Comparison of ENCODE assay signal across 14 cellular contexts in the genomic region with DNA sequence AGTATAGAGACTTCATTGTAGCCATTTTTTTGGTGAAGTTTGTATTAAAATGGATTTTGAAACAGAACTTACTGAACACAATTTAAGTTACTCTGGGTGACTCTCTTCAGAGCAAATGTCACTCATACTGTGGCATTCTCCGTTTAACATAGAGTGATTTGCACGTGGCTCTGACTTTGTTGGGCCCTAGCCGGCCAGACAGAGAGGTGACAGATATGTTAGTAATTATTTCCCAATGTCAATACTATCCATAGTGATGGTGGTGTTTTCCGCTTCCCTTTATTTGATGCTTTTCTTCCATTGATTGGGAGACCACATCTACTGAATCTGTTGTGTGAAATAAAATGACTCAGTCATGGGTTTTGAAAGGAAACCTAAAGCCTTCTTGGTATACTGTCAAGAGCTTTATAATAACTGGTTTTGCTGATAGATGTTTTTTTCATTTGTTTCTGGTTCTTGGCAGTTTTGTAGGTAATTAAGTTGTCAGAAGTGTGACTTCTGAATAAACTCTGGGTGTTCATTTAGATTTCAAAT. TPM values are rescaled to one million over a fixed set of nuclear protein-coding genes. Genes with fewer than 3 reads are reported as not detected.
A peak's percentile ranks its signal among the peaks of the same experiment; 100 is the strongest.
DNase-seq lines count a peak whose midpoint lies in the region; ATAC-seq and TF ChIP-seq lines count a peak whose summit lies in the region.
"Had no signal": no experiment of that assay in that cellular context is flagged by ENCODE, and none has a peak within 500 bp of the region (broad histone marks: within the 10 kb centered on the region; RNA-seq: fewer than 3 reads in every experiment).

No MANE protein-coding gene starts in this region.

- H3K9me3 Mint-ChIP-seq in natural killer cell treated with Interleukin-12 subunit alpha and Interleukin-12 subunit beta and Interleukin-15 and Interleukin-18, amount 100 ng/mL, for 72 hours: no peaks in the 10 kb centered on the region
- H3K9me3 Mint-ChIP-seq: dendritic cell treated with granulocyte-macrophage colony-stimulating factor and Interleukin-4, amounts not matched to agents 40 ng/mL and 50 ng/mL, for 4 days had no signal

- H3K4me3 ChIP-seq in esophagus squamous epithelium: no peak overlapping the region
- H3K4me3 ChIP-seq: esophagus muscularis mucosa had no signal

- peaks cover 0 to 15% (median 0%) of the 10 kb centered on the region in 3 donors for H3K36me3 ChIP-seq in esophagus squamous epithelium
- H3K36me3 ChIP-seq: esophagus muscularis mucosa had no signal

- no peak for TF ChIP-seq POLR2A in esophagus squamous epithelium (IDR thresholded peaks at IDR 0.05)

- H3K27me3 Mint-ChIP-seq in natural killer cell treated with Interleukin-12 subunit alpha and Interleukin-12 subunit beta and Interleukin-15 and Interleukin-18, amount 100 ng/mL, for 72 hours: no peaks in the 10 kb centered on the region
- H3K27me3 Mint-ChIP-seq: dendritic cell treated with granulocyte-macrophage colony-stimulating factor and Interleukin-4, amounts not matched to agents 40 ng/mL and 50 ng/mL, for 4 days had no signal

- TF ChIP-seq CTCF in esophagus squamous epithelium (IDR thresholded peaks at IDR 0.05): no peak

- H3K27ac ChIP-seq in esophagus squamous epithelium: no peak overlapping the region

- ATAC-seq in natural killer cell treated with Interleukin-12 subunit alpha and Interleukin-12 subunit beta and Interleukin-15 and Interleukin-18, amount 100 ng/mL, for 72 hours: peak; percentile 54 to 67
- no peak for ATAC-seq in GM18867 (IDR thresholded peaks at IDR 0.05; ENCODE audit: unreplicated experiment)
- ATAC-seq: left colon had no signal

- no peaks in the 10 kb centered on the region for H3K36me3 Mint-ChIP-seq in natural killer cell treated with Interleukin-12 subunit alpha and Interleukin-12 subunit beta and Interleukin-15 and Interleukin-18, amount 100 ng/mL, for 72 hours

- no peaks in the 10 kb centered on the region for H3K27me3 ChIP-seq in esophagus squamous epithelium
- H3K27me3 ChIP-seq: esophagus muscularis mucosa had no signal

- peaks cover 12 to 50% (median 23%) of the 10 kb centered on the region in 3 donors for H3K4me1 ChIP-seq in esophagus squamous epithelium

- intact Hi-C loops in posterior vena cava (cut with DNase I): no loop called here
- intact Hi-C loops in esophagus squamous epithelium (cut with DNase I): no loop called here

- H3K9me3 ChIP-seq in esophagus squamous epithelium: no peaks in the 10 kb centered on the region
- H3K9me3 ChIP-seq: esophagus muscularis mucosa had no signal

- peak; percentile 15 to 24 for DNase-seq in activated CD4-positive, alpha-beta T cell treated with anti-CD3 and anti-CD28 coated beads for 4 hours
- no peak for DNase-seq in activated CD4-positive, alpha-beta T cell treated with anti-CD3 and anti-CD28 coated beads, Interleukin-2, amount 50 U/mL, for 1 hour
- peak; percentile 61 for DNase-seq in MV-4-11 (lab: John Stamatoyannopoulos, UW)
- DNase-seq in activated naive CD4-positive, alpha-beta T cell treated with anti-CD3 and anti-CD28 coated beads, Interleukin-2, amount 50 U/mL, for 16 hours: peak; percentile 26
- DNase-seq in natural killer cell treated with Interleukin-12 subunit alpha and Interleukin-12 subunit beta and Interleukin-15 and Interleukin-18, amount 100 ng/mL, for 72 hours (ENCODE audit: low spot score): no peak
- no peak for DNase-seq in posterior vena cava (ENCODE audit: low spot score)
- no peak for DNase-seq in esophagus squamous epithelium (lab: John Stamatoyannopoulos, UW)
- DNase-seq: amygdala, left colon, NCI-H187, NCI-H524 treated with DMSO at 0.1 percent for 48 hours had no signal

- H3K4me1 Mint-ChIP-seq in natural killer cell treated with Interleukin-12 subunit alpha and Interleukin-12 subunit beta and Interleukin-15 and Interleukin-18, amount 100 ng/mL, for 72 hours (ENCODE audit: low read depth in 2 of 2): peaks cover 40 to 46% of the 10 kb centered on the region in 2 donors

- H3K4me3 Mint-ChIP-seq in natural killer cell treated with Interleukin-12 subunit alpha and Interleukin-12 subunit beta and Interleukin-15 and Interleukin-18, amount 100 ng/mL, for 72 hours: peak overlapping the region; percentile 58
- H3K4me3 Mint-ChIP-seq: dendritic cell treated with granulocyte-macrophage colony-stimulating factor and Interleukin-4, amounts not matched to agents 40 ng/mL and 50 ng/mL, for 4 days had no signal

- 46 to 60% methylated on average over 4 of the region's 4 CpGs for WGBS in esophagus squamous epithelium, 2 donors

- H3K27ac Mint-ChIP-seq in natural killer cell treated with Interleukin-12 subunit alpha and Interleukin-12 subunit beta and Interleukin-15 and Interleukin-18, amount 100 ng/mL, for 72 hours: peak overlapping the region; percentile 32 to 66
- H3K27ac Mint-ChIP-seq: dendritic cell treated with granulocyte-macrophage colony-stimulating factor and Interleukin-4, amounts not matched to agents 40 ng/mL and 50 ng/mL, for 4 days had no signal

RNA-seq across cellular contexts. Expression of a gene that starts 7.4 kb away (rescaled TPM):
- total RNA-seq in natural killer cell treated with Interleukin-12 subunit alpha and Interleukin-12 subunit beta and Interleukin-15 and Interleukin-18, amount 100 ng/mL, for 72 hours: 10 to 100 TPM; 41.8 to 49.7 TPM
- total RNA-seq in posterior vena cava (10 to 100 TPM; 25.5 to 28.8 TPM), esophagus squamous epithelium (10 to 100 TPM; 15.7 to 26.1 (median 21.6) TPM)

RNA-seq across cellular contexts. Expression of a gene that starts 12.5 kb away (rescaled TPM):
- total RNA-seq in natural killer cell treated with Interleukin-12 subunit alpha and Interleukin-12 subunit beta and Interleukin-15 and Interleukin-18, amount 100 ng/mL, for 72 hours: 100 to 1,000 TPM in 1 of 2 donors, 10 to 100 TPM in 1; 48.6 to 120 TPM
- total RNA-seq in posterior vena cava: 10 to 100 TPM; 31.0 to 38.7 TPM
- total RNA-seq in esophagus squamous epithelium: 10 to 100 TPM; 12.4 to 29.9 (median 22.7) TPM

Comparison
In these comparisons a context has a peak if more than half of its experiments do, and no peak if none do; other contexts are left out.
1. DNase-seq: peak in activated CD4-positive, alpha-beta T cell treated with anti-CD3 and anti-CD28 coated beads for 4 hours (2 of 2), MV-4-11 (single experiment) and activated naive CD4-positive, alpha-beta T cell treated with anti-CD3 and anti-CD28 coated beads, Interleukin-2, amount 50 U/mL, for 16 hours (single experiment); none in activated CD4-positive, alpha-beta T cell treated with anti-CD3 and anti-CD28 coated beads, Interleukin-2, amount 50 U/mL, for 1 hour (single experiment), natural killer cell treated with Interleukin-12 subunit alpha and Interleukin-12 subunit beta and Interleukin-15 and Interleukin-18, amount 100 ng/mL, for 72 hours (single experiment), posterior vena cava (single experiment) and esophagus squamous epithelium (single experiment).